In the genomic region with DNA sequence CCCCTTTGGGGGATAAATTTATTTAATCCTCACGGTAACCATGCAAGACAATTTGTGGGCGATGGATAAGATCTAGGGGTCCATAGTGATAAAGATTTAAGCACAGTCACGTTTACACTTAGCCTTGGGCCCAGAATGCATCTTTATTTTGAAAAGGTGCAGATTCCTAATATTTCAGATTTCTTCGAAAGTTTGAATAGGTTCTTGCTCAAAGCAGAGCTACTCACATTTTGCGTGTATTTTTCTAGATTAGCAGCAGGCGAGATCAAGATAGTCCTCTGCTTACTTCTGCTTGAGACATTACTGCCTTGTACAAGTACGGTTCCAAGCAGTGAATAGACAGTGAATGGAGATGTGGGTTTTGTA, we compare ENCODE assay signal across 1 cellular context.
A peak's percentile ranks its signal among the peaks of the same experiment; 100 is the strongest.
TF ChIP-seq lines count a peak whose summit lies in the region.

No MANE protein-coding gene starts in this region.

TF ChIP-seq in HepG2, 621 proteins besides CTCF, POLR2A, EP300 and RAD21:
- TF ChIP-seq GZF1 (CRISPR knock-in tag; IDR thresholded peaks at IDR 0.05) = 0 out of 2 replicates have a peak, but pooled peaks have one; percentile 1
- TF ChIP-seq, protein P1, sequence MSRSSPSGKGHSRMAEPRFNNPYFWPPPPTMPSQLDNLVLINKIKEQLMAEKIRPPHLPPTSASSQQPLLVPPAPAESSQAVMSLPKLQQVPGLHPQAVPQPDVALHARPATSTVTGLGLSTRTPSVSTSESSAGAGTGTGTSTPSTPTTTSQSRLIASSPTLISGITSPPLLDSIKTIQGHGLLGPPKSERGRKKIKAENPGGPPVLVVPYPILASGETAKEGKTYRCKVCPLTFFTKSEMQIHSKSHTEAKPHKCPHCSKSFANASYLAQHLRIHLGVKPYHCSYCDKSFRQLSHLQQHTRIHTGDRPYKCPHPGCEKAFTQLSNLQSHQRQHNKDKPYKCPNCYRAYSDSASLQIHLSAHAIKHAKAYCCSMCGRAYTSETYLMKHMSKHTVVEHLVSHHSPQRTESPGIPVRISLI (CRISPR knock-in tag; IDR thresholded peaks at IDR 0.05; ENCODE audit: borderline replicate concordance) = no peak
